In genomic region chr5:15902050-15902449, GRCh38 we compare ENCODE assay signal across 1 cellular context.
TF ChIP-seq lines count a peak whose summit lies in the region.

No MANE protein-coding gene starts in this region.

TF ChIP-seq in HepG2, 621 proteins besides CTCF, POLR2A, EP300 and RAD21 (continued from another document):
- TF ChIP-seq TOE1 (CRISPR knock-in tag; IDR thresholded peaks at IDR 0.05), result no peak
